In genomic region chr3:44184319-44184953, GRCh38 we compare ENCODE assay signal across 16 cellular contexts. TPM values are rescaled to one million over a fixed set of nuclear protein-coding genes. Genes with fewer than 3 reads are reported as not detected.
DNase-seq lines count a peak whose midpoint lies in the region; ATAC-seq, FAIRE-seq and TF ChIP-seq lines count a peak whose summit lies in the region.
"Had no signal": no experiment of that assay in that cellular context is flagged by ENCODE, and none has a peak within 500 bp of the region (broad histone marks: within the 10 kb centered on the region; RNA-seq: fewer than 3 reads in every experiment).

No MANE protein-coding gene starts in this region.

- H3K36me3 Mint-ChIP-seq in activated CD4-positive, alpha-beta T cell treated with anti-CD3 and anti-CD28 coated beads, Interleukin-2, amount 10 ng/mL, durations not matched to agents 24 days and 14 days (ENCODE audit: low read depth): no peaks in the 10 kb centered on the region

- WGBS in GM12878 (ENCODE audit: insufficient coverage, insufficient replicate concordance, low lambda C conversion rate, missing lambda C conversion rate): 21% methylated on average over 14 of the region's 14 CpGs

- H3K27ac Mint-ChIP-seq in activated CD4-positive, alpha-beta T cell treated with anti-CD3 and anti-CD28 coated beads, Interleukin-2, amount 10 ng/mL, durations not matched to agents 24 days and 14 days: no peak overlapping the region
- H3K27ac Mint-ChIP-seq: activated T-helper 2 cell treated with anti-CD3 and anti-CD28 coated beads, Interferon-gamma antibody, Interleukin-2, Interleukin-4, amounts not matched to agents 10 μg/mL and 5 μg/mL and 100 μg/mL, durations not matched to agents 14 hours and 24 hours and 36 hours had no signal

- H3K9me3 ChIP-seq in DOHH2 (ENCODE audit: control insufficient read depth, insufficient read depth, low read length): no peaks in the 10 kb centered on the region
- no peaks in the 10 kb centered on the region; the same call in 2 of the 3 replicates for H3K9me3 ChIP-seq in GM12878 (replicated peaks; ENCODE audit: control insufficient read depth, insufficient read depth, low read length)
- H3K9me3 ChIP-seq: ovary had no signal

- SMC1A ChIA-PET in GM12878 (lab: Charles Lee; ENCODE audit: uncharacterized antibody, unreplicated experiment): interaction anchor here (0.6 to 1.2 kb wide), 4 partner anchors 11 to 416 kb away, joined by 3 to 4 read pairs (median 4); no protein-coding TSS in a partner anchor

- H3K4me2 ChIP-seq in DOHH2 (ENCODE audit: low read length) (peak overlapping the region; percentile 70), GM12878 (ENCODE audit: control insufficient read depth, insufficient read depth) (peak overlapping the region; percentile 61; the same call in 1 of the 2 replicates)

- no peak for TF ChIP-seq POLR2A in GM12878 (IDR thresholded peaks at IDR 0.05; ENCODE audit: low read depth, low read length)

- no peaks in the 10 kb centered on the region for H3F3A ChIP-seq in DOHH2 (ENCODE audit: control insufficient read depth, insufficient read depth)

- peaks cover 12% of the 10 kb centered on the region for H3K27me3 Mint-ChIP-seq in activated CD4-positive, alpha-beta T cell treated with anti-CD3 and anti-CD28 coated beads, Interleukin-2, amount 10 ng/mL, durations not matched to agents 24 days and 14 days

- BruUV-seq in GM12878 (replicated peaks; lab: Mats Ljungman, UMichigan): no TSS peak

- in situ Hi-C loops in GM12878 (cut with MboI): no loop called here

- intact Hi-C loops in GM12878 (cut with micrococcal nuclease; ENCODE audit: unreplicated experiment): no loop called here
- intact Hi-C loops in activated CD4-positive, alpha-beta T cell treated with anti-CD3 and anti-CD28 coated beads, Interleukin-2, amount 10 ng/mL, durations not matched to agents 24 days and 14 days (cut with micrococcal nuclease): no loop called here

- POLR2A ChIA-PET in GM12878 (lab: Charles Lee): interaction anchor here (1.0 kb wide), 1 partner anchor 148 kb away, joined by 3 read pairs; no protein-coding TSS in a partner anchor

- no peaks in the 10 kb centered on the region for H3K9me3 Mint-ChIP-seq in activated CD4-positive, alpha-beta T cell treated with anti-CD3 and anti-CD28 coated beads, Interleukin-2, amount 10 ng/mL, durations not matched to agents 24 days and 14 days
- H3K9me3 Mint-ChIP-seq: activated T-helper 2 cell treated with anti-CD3 and anti-CD28 coated beads, Interferon-gamma antibody, Interleukin-2, Interleukin-4, amounts not matched to agents 10 μg/mL and 5 μg/mL and 100 μg/mL, durations not matched to agents 14 hours and 24 hours and 36 hours had no signal

- CTCF ChIA-PET in GM12878 (lab: Yijun Ruan, JAX): interaction anchor here (0.9 to 1.5 kb wide), 3 partner anchors 14 to 329 kb away, joined by 3 read pairs; no protein-coding TSS in a partner anchor

- H3K4me3 Mint-ChIP-seq in activated CD4-positive, alpha-beta T cell treated with anti-CD3 and anti-CD28 coated beads, Interleukin-2, amount 10 ng/mL, durations not matched to agents 24 days and 14 days: no peak overlapping the region

- no peaks in the 10 kb centered on the region for H3K9me2 ChIP-seq in DOHH2 (replicated peaks; ENCODE audit: control insufficient read depth, low read length)

- RAD21 ChIA-PET in GM12878 (lab: Charles Lee; ENCODE audit: unreplicated experiment): no interaction called here

- H3K4me3 ChIP-seq in DOHH2 (ENCODE audit: low read length) (peak overlapping the region; percentile 64), GM12878 (no peak overlapping the region)
- H3K4me3 ChIP-seq in Jurkat, Clone E6-1 (ENCODE audit: low read length): no peak overlapping the region
- H3K4me3 ChIP-seq: ovary had no signal

- FAIRE-seq in GM12878 (lab: Jason Lieb, UNC) (no peak), D721Med (lab: Jason Lieb, UNC) (no peak)

- no peak for ATAC-seq in GM12878
- ATAC-seq: left lobe of liver; stimulated activated naive CD8-positive, alpha-beta T cell treated with anti-CD3 and anti-CD28 coated beads, Interleukin-15, Interleukin-2, amounts not matched to agents 100 U/mL and 50 U/mL, for 24 hours had no signal

- no peak for TF ChIP-seq EP300 in GM12878 (IDR thresholded peaks at IDR 0.05; ENCODE audit: borderline replicate concordance in 1 of 2, control insufficient read depth in 1 of 2, low read depth in 2 of 2, low read length in 2 of 2)

- H3K27me3 ChIP-seq in DOHH2 (ENCODE audit: control insufficient read depth, low read length) (no peaks in the 10 kb centered on the region), GM12878 (replicated peaks in 1 of 2; ENCODE audit: control insufficient read depth in 2 of 2, insufficient read depth in 2 of 2, low read length in 1 of 2) (no peaks in the 10 kb centered on the region)
- H3K27me3 ChIP-seq: ovary had no signal

- TF ChIP-seq CTCF in DOHH2 (IDR thresholded peaks at IDR 0.05; ENCODE audit: low read depth, low read length, poor library complexity, severe bottlenecking): peak; percentile 44
- TF ChIP-seq CTCF in GM12878 (IDR thresholded peaks at IDR 0.05 in 2 of 3, conservative IDR thresholded peaks at IDR 0.05 in 1 of 3; ENCODE audit: control insufficient read depth in 2 of 3, extremely low read depth in 1 of 3, insufficient read depth in 1 of 3, low read depth in 3 of 3, low read length in 3 of 3): no peak
- TF ChIP-seq CTCF in D721Med (IDR thresholded peaks at IDR 0.05; ENCODE audit: insufficient read depth, missing control alignments): no peak

- peak; percentile 11 for DNase-seq in Jurkat, Clone E6-1 (ENCODE audit: low read depth, low spot score)
- DNase-seq in GM12878 (ENCODE audit: low read depth, low spot score) (no peak), myocyte (ENCODE audit: low read depth) (peak; percentile 44), D721Med (ENCODE audit: insufficient read length, low spot score) (no peak), MV-4-11 (lab: John Stamatoyannopoulos, UW) (no peak), mucosa of gallbladder (ENCODE audit: low spot score) (no peak)
- DNase-seq in activated CD4-positive, alpha-beta T cell treated with anti-CD3 and anti-CD28 coated beads, Interleukin-2, amount 10 ng/mL, durations not matched to agents 24 days and 14 days: no peak
- DNase-seq: activated CD4-positive, CD25-positive, alpha-beta regulatory T cell treated with anti-CD3 and anti-CD28 coated beads, Interleukin-2, amount 50 U/mL, for 72 hours; central memory CD4-positive, alpha-beta T cell; NCI-H146; ovary; SIG-M5; stimulated activated naive CD8-positive, alpha-beta T cell treated with anti-CD3 and anti-CD28 coated beads, Interleukin-15, Interleukin-2, amounts not matched to agents 100 U/mL and 50 U/mL, for 24 hours had no signal

- H3K36me3 ChIP-seq in DOHH2 (ENCODE audit: control insufficient read depth, low read length) (no peaks in the 10 kb centered on the region), GM12878 (ENCODE audit: control insufficient read depth in 2 of 2, insufficient read depth in 2 of 2, low read length in 1 of 2) (no peaks in the 10 kb centered on the region)
- H3K36me3 ChIP-seq: ovary had no signal

- H4K20me1 ChIP-seq in DOHH2 (ENCODE audit: control insufficient read depth, insufficient read depth, low read depth, low read length): no peaks in the 10 kb centered on the region
- no peaks in the 10 kb centered on the region for H4K20me1 ChIP-seq in GM12878 (ENCODE audit: control insufficient read depth, insufficient read depth)

- no peak for TF ChIP-seq RAD21 in GM12878 (IDR thresholded peaks at IDR 0.05; ENCODE audit: insufficient read depth, low read depth, low read length)

- peak overlapping the region; percentile 49 for H3K27ac ChIP-seq in DOHH2 (ENCODE audit: low read depth, low read length)
- H3K27ac ChIP-seq in GM12878 (ENCODE audit: control insufficient read depth, insufficient read depth): no peak overlapping the region
- H3K27ac ChIP-seq: ovary had no signal

- no peak overlapping the region for H3K9ac ChIP-seq in GM12878 (ENCODE audit: control insufficient read depth, insufficient read depth, low read length)

- H3K79me2 ChIP-seq in DOHH2 (ENCODE audit: control insufficient read depth, low read length) (no peaks in the 10 kb centered on the region), GM12878 (ENCODE audit: control insufficient read depth, insufficient read depth, low read length) (no peaks in the 10 kb centered on the region)

- no peak overlapping the region for H2AFZ ChIP-seq in GM12878 (ENCODE audit: control insufficient read depth, low read depth, low read length)

- H3K4me1 Mint-ChIP-seq in activated CD4-positive, alpha-beta T cell treated with anti-CD3 and anti-CD28 coated beads, Interleukin-2, amount 10 ng/mL, durations not matched to agents 24 days and 14 days: no peaks in the 10 kb centered on the region

- H3K4me1 ChIP-seq in DOHH2 (ENCODE audit: control insufficient read depth, low read length) (peaks cover 60% of the 10 kb centered on the region), GM12878 (ENCODE audit: control insufficient read depth, insufficient read depth, low read length) (peaks cover 14% of the 10 kb centered on the region)

RNA-seq across cellular contexts. Expression of gene TOPAZ1, which starts 57.2 kb away (rescaled TPM):
- polyA plus RNA-seq in Jurkat, Clone E6-1 (2012; ENCODE audit: insufficient read depth, insufficient read length): not detected
- not detected in 2 replicates for total RNA-seq in GM12878 (2013; cell fraction: nucleolus; rRNA removed)
- total RNA-seq in GM12878 (2014; rRNA removed) (not detected in 2 replicates), GM12878 (2014; rRNA removed; fragmentation: Illumina TruSeq; extraction: Trizol) (not detected in 2 replicates), GM12878 (2021) (not detected in 2 replicates), myocyte (not detected in 2 replicates), mucosa of gallbladder (not detected)
- polyA plus RNA-seq in GM12878 (2011; ENCODE audit: low read depth): not detected
- polyA plus RNA-seq in GM12878 (2011; rRNA removed) (not detected in 2 replicates), GM12878 (2014; fragmentation: Illumina TruSeq; extraction: Trizol) (not detected in 2 replicates), GM12878 (2014; fragmentation: Nextera tagmentation; extraction: Ambion mirVana) (under 1 TPM in 1 of 2 experiments, not detected in 1; 0.02 TPM), GM12878 (2014; rRNA removed) (not detected in 2 replicates), GM12878 (2016; fragmentation: Nextera tagmentation; extraction: Ambion mirVana) (not detected)
- not detected in 2 replicates for polyA plus RNA-seq in GM12878 (2011; cell fraction: cytosol; rRNA removed)
- not detected in 2 replicates for polyA plus RNA-seq in GM12878 (2011; cell fraction: nucleus; rRNA removed)
- polyA plus RNA-seq in GM12878 (2012): not detected in 2 replicates
- not detected in 2 replicates for polyA minus RNA-seq in GM12878 (2011; rRNA and poly(A)+ RNA removed)
- polyA minus RNA-seq in GM12878 (2011; cell fraction: cytosol; rRNA and poly(A)+ RNA removed): not detected in 2 replicates
- not detected in 2 replicates for polyA minus RNA-seq in GM12878 (2011; cell fraction: nucleus; rRNA and poly(A)+ RNA removed)
- not detected for polyA plus RNA-seq in myocyte (2012)
- not detected in 2 replicates for total RNA-seq in activated CD4-positive, alpha-beta T cell treated with anti-CD3 and anti-CD28 coated beads, Interleukin-2, amount 10 ng/mL, durations not matched to agents 24 days and 14 days
- total RNA-seq: activated T-helper 2 cell treated with anti-CD3 and anti-CD28 coated beads, Interferon-gamma antibody, Interleukin-2, Interleukin-4, amounts not matched to agents 10 μg/mL and 5 μg/mL and 100 μg/mL, durations not matched to agents 14 hours and 24 hours and 36 hours; left lobe of liver; ovary had no signal

Comparison
In these comparisons a context has a peak if more than half of its experiments do, and no peak if none do; other contexts are left out.
1. DNase-seq: peak in Jurkat, Clone E6-1 (single experiment) and myocyte (single experiment); none in GM12878 (single experiment), D721Med (single experiment), MV-4-11 (single experiment), mucosa of gallbladder (single experiment) and activated CD4-positive, alpha-beta T cell treated with anti-CD3 and anti-CD28 coated beads, Interleukin-2, amount 10 ng/mL, durations not matched to agents 24 days and 14 days (single experiment).